Comparison of ENCODE assay signal across 14 cellular contexts in genomic region chr3:880371-880770, GRCh38.
A peak's percentile ranks its signal among the peaks of the same experiment; 100 is the strongest.
DNase-seq lines count a peak whose midpoint lies in the region; ATAC-seq lines count a peak whose summit lies in the region.
"Had no signal": no experiment of that assay in that cellular context is flagged by ENCODE, and none has a peak within 500 bp of the region (broad histone marks: within the 10 kb centered on the region; RNA-seq: fewer than 3 reads in every experiment).

No MANE protein-coding gene starts in this region.

- no peak overlapping the region for H3K14ac ChIP-seq in neuronal stem cell (ENCODE audit: low read length)

- peak overlapping the region; percentile 6 for H3K27ac ChIP-seq in ectodermal cell (ENCODE audit: insufficient read depth, low read depth, low read length, poor library complexity, severe bottlenecking)
- peak overlapping the region; percentile 36 for H3K27ac ChIP-seq in neuronal stem cell (replicated peaks; ENCODE audit: low read length)

- H3K4me3 ChIP-seq in H7 (ENCODE audit: insufficient read depth, low read depth, low read length) (no peak overlapping the region), ectodermal cell (ENCODE audit: insufficient read depth, low read depth, low read length) (no peak overlapping the region), neuronal stem cell (ENCODE audit: low read length in 2 of 2) (no peak overlapping the region)
- H3K4me3 ChIP-seq: HAP-1 had no signal

- H4K91ac ChIP-seq in neuronal stem cell (ENCODE audit: low read depth, low read length, poor library complexity) = no peak overlapping the region

- no peak overlapping the region for H2AK5ac ChIP-seq in neuronal stem cell (ENCODE audit: low read depth, low read length)

- 65 to 71% methylated on average over 3 of the region's 3 CpGs for WGBS in ectodermal cell, 2 experiments
- no CpG with 5 or more reads among the region's 3 CpGs for WGBS in neuronal stem cell (ENCODE audit: extremely low coverage in 2 of 2, insufficient read length in 2 of 2, insufficient replicate concordance in 1 of 2), 2 donors

- H3K27me3 ChIP-seq in H7 (ENCODE audit: control insufficient read depth, insufficient read depth, low read length) (no peaks in the 10 kb centered on the region), ectodermal cell (ENCODE audit: control insufficient read depth, insufficient read depth, low read length, poor library complexity, severe bottlenecking) (no peaks in the 10 kb centered on the region), neuronal stem cell (ENCODE audit: control insufficient read depth in 3 of 3, insufficient read depth in 3 of 3, low read depth in 1 of 3, low read length in 3 of 3) (no peaks in the 10 kb centered on the region)
- H3K27me3 ChIP-seq: BE2C had no signal

- no peak overlapping the region for H2BK15ac ChIP-seq in neuronal stem cell (ENCODE audit: low read length)

- no peak overlapping the region for H3K4me2 ChIP-seq in neuronal stem cell (ENCODE audit: insufficient read depth, low read length, poor library complexity, severe bottlenecking)

- no peak overlapping the region for H3K18ac ChIP-seq in neuronal stem cell (ENCODE audit: low read length)

- H3K9ac ChIP-seq in neuronal stem cell (ENCODE audit: low read depth, low read length, poor library complexity) = no peak overlapping the region

- DNase-seq in H7 = peak; percentile 0
- peak; percentile 9 for DNase-seq in neuronal stem cell (ENCODE audit: low spot score)
- DNase-seq in NCI-H1417 treated with DMSO at 0.1 percent for 48 hours (lab: John Stamatoyannopoulos, UW) = no peak
- DNase-seq: BE2C; C1 segment of cervical spinal cord; Caco-2; CD4-positive, CD25-positive, alpha-beta regulatory T cell; DMS79 treated with DMSO at 0.1 percent for 48 hours; GF-D8; GOT3 had no signal

- no peak overlapping the region for H2AFZ ChIP-seq in neuronal stem cell (ENCODE audit: low read length)

- H3K23ac ChIP-seq in neuronal stem cell (ENCODE audit: low read depth, low read length, poor library complexity) = no peak overlapping the region

- H3K4me1 ChIP-seq in ectodermal cell (ENCODE audit: control insufficient read depth, insufficient read depth, low read length) (no peaks in the 10 kb centered on the region), neuronal stem cell (ENCODE audit: control insufficient read depth in 2 of 2, insufficient read depth in 1 of 2, low read depth in 1 of 2, low read length in 2 of 2) (peaks cover 0 to 6% of the 10 kb centered on the region in 2 donors)
- H3K4me1 ChIP-seq: BE2C, Caco-2, HAP-1 had no signal

- no peak overlapping the region for H4K8ac ChIP-seq in neuronal stem cell (ENCODE audit: low read depth, low read length)

- H2BK120ac ChIP-seq in neuronal stem cell (ENCODE audit: low read depth, low read length) = no peak overlapping the region

- H3K9me3 ChIP-seq in ectodermal cell (ENCODE audit: control insufficient read depth, low read length) (no peaks in the 10 kb centered on the region), neuronal stem cell (replicated peaks in 1 of 2; ENCODE audit: control insufficient read depth in 2 of 2, insufficient read depth in 1 of 2, low read depth in 1 of 2, low read length in 2 of 2) (peaks cover 0 to 3% of the 10 kb centered on the region in 2 donors)
- H3K9me3 ChIP-seq: BE2C, Caco-2, HAP-1 had no signal

- H3K79me1 ChIP-seq in neuronal stem cell (ENCODE audit: low read depth, low read length) = no peaks in the 10 kb centered on the region

- no peak overlapping the region for H2BK5ac ChIP-seq in neuronal stem cell (ENCODE audit: low read length)

- ATAC-seq in HG03135 (IDR thresholded peaks at IDR 0.05; ENCODE audit: unreplicated experiment) = no peak
- ATAC-seq in GM19455 (IDR thresholded peaks at IDR 0.05; ENCODE audit: unreplicated experiment) = no peak

- no peak overlapping the region for H2BK12ac ChIP-seq in neuronal stem cell (ENCODE audit: low read length)

- H3K4ac ChIP-seq in neuronal stem cell (ENCODE audit: low read length) = no peak overlapping the region

- no peaks in the 10 kb centered on the region for H3K36me3 ChIP-seq in H7 (replicated peaks; ENCODE audit: control insufficient read depth, insufficient read depth, low read length)
- no peaks in the 10 kb centered on the region for H3K36me3 ChIP-seq in ectodermal cell (ENCODE audit: control insufficient read depth, insufficient read depth, low read length)
- H3K36me3 ChIP-seq in neuronal stem cell (replicated peaks in 1 of 2; ENCODE audit: control insufficient read depth in 2 of 2, insufficient read depth in 2 of 2, low read length in 2 of 2) = no peaks in the 10 kb centered on the region
- H3K36me3 ChIP-seq: BE2C, HAP-1 had no signal
